ENCODE assay signal across 1 cellular context in the genomic region with DNA sequence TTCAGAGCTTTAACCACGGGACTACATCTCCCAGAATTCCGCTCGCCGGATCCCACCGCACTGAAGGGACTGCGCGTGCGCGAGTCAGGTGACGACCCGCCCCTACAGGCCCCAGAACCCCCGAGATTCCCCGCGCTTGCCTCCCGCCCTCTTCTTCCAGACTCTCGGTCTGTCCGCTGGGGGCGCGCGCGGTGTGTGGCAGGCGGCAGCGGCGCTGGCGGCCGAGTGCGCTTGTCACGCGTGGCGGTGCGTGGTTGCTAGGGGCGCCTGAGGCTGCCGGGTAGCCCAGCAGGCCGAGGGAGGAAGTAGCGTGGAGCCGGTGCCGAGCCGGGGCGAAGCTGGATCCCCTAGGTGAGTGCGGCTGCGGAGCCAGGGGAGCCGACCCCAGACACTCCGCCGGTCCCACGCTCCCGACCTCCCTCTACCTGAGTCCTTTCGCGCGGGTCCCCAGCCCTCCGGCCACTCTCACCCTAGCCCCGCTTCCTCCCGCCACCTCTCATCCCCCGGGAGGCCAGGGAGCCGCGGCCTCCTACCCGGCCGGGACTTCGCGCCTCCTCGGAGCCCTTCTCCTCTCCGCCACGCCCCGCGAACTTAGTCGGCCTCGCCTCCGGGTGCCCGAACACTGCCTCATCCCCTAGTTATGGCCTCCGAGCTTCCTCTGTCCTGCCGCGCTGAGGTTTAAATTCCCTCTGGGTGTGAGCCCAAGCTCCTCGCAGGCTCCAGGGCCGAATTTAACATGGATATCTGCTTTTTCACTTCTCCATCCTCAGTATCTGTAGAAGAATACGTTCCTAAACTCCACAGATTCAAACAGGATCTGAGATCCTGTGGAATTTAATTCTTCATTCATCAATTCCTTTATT.
A peak's percentile ranks its signal among the peaks of the same experiment; 100 is the strongest.
TF ChIP-seq lines count a peak whose summit lies in the region.

A gene with protein sequence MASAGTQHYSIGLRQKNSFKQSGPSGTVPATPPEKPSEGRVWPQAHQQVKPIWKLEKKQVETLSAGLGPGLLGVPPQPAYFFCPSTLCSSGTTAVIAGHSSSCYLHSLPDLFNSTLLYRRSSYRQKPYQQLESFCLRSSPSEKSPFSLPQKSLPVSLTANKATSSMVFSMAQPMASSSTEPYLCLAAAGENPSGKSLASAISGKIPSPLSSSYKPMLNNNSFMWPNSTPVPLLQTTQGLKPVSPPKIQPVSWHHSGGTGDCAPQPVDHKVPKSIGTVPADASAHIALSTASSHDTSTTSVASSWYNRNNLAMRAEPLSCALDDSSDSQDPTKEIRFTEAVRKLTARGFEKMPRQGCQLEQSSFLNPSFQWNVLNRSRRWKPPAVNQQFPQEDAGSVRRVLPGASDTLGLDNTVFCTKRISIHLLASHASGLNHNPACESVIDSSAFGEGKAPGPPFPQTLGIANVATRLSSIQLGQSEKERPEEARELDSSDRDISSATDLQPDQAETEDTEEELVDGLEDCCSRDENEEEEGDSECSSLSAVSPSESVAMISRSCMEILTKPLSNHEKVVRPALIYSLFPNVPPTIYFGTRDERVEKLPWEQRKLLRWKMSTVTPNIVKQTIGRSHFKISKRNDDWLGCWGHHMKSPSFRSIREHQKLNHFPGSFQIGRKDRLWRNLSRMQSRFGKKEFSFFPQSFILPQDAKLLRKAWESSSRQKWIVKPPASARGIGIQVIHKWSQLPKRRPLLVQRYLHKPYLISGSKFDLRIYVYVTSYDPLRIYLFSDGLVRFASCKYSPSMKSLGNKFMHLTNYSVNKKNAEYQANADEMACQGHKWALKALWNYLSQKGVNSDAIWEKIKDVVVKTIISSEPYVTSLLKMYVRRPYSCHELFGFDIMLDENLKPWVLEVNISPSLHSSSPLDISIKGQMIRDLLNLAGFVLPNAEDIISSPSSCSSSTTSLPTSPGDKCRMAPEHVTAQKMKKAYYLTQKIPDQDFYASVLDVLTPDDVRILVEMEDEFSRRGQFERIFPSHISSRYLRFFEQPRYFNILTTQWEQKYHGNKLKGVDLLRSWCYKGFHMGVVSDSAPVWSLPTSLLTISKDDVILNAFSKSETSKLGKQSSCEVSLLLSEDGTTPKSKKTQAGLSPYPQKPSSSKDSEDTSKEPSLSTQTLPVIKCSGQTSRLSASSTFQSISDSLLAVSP (plus strand): TSS at position 149 of the 863 bp plus-strand sequence. CDS start 26,842 bp downstream, outside the sequence.

TF ChIP-seq in K562, 482 proteins besides CTCF, POLR2A, EP300 and RAD21 (continued from another document and continues in another):
- TF ChIP-seq, protein P1, sequence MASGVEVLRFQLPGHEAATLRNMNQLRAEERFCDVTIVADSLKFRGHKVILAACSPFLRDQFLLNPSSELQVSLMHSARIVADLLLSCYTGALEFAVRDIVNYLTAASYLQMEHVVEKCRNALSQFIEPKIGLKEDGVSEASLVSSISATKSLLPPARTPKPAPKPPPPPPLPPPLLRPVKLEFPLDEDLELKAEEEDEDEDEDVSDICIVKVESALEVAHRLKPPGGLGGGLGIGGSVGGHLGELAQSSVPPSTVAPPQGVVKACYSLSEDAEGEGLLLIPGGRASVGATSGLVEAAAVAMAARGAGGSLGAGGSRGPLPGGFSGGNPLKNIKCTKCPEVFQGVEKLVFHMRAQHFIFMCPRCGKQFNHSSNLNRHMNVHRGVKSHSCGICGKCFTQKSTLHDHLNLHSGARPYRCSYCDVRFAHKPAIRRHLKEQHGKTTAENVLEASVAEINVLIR (CRISPR knock-in tag; IDR thresholded peaks at IDR 0.05): no peak
- no peak for TF ChIP-seq FOXK2 (conservative IDR thresholded peaks at IDR 0.05 in 1 of 2, IDR thresholded peaks at IDR 0.05 in 1 of 2; ENCODE audit: low read depth in 2 of 2)
- TF ChIP-seq ZNF253 (CRISPR knock-in tag; conservative IDR thresholded peaks at IDR 0.05): no peak
- no peak for TF ChIP-seq ZNF764 (CRISPR knock-in tag; IDR thresholded peaks at IDR 0.05; ENCODE audit: low read depth)
- no peak for TF ChIP-seq HNRNPUL1 (IDR thresholded peaks at IDR 0.05; ENCODE audit: low read length)
- TF ChIP-seq SIN3A (IDR thresholded peaks at IDR 0.05; ENCODE audit: borderline replicate concordance in 2 of 2, control insufficient read depth in 1 of 2, low read depth in 2 of 2, low read length in 2 of 2): peak; percentile 46 to 85; a peak in 1 of 4 replicates
- TF ChIP-seq, protein P2, sequence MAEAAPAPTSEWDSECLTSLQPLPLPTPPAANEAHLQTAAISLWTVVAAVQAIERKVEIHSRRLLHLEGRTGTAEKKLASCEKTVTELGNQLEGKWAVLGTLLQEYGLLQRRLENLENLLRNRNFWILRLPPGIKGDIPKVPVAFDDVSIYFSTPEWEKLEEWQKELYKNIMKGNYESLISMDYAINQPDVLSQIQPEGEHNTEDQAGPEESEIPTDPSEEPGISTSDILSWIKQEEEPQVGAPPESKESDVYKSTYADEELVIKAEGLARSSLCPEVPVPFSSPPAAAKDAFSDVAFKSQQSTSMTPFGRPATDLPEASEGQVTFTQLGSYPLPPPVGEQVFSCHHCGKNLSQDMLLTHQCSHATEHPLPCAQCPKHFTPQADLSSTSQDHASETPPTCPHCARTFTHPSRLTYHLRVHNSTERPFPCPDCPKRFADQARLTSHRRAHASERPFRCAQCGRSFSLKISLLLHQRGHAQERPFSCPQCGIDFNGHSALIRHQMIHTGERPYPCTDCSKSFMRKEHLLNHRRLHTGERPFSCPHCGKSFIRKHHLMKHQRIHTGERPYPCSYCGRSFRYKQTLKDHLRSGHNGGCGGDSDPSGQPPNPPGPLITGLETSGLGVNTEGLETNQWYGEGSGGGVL (CRISPR knock-in tag; IDR thresholded peaks at IDR 0.05): no peak
- TF ChIP-seq, protein P3, sequence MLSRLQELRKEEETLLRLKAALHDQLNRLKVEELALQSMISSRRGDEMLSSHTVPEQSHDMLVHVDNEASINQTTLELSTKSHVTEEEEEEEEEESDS (CRISPR knock-in tag; IDR thresholded peaks at IDR 0.05): no peak
- TF ChIP-seq, protein P4, sequence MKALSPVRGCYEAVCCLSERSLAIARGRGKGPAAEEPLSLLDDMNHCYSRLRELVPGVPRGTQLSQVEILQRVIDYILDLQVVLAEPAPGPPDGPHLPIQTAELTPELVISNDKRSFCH (CRISPR knock-in tag; IDR thresholded peaks at IDR 0.05): no peak
- TF ChIP-seq, protein P4 (tag; IDR thresholded peaks at IDR 0.05): no peak
- TF ChIP-seq, protein P5, sequence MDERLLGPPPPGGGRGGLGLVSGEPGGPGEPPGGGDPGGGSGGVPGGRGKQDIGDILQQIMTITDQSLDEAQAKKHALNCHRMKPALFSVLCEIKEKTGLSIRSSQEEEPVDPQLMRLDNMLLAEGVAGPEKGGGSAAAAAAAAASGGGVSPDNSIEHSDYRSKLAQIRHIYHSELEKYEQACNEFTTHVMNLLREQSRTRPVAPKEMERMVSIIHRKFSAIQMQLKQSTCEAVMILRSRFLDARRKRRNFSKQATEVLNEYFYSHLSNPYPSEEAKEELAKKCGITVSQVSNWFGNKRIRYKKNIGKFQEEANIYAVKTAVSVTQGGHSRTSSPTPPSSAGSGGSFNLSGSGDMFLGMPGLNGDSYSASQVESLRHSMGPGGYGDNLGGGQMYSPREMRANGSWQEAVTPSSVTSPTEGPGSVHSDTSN (CRISPR knock-in tag; IDR thresholded peaks at IDR 0.05; ENCODE audit: low read depth): no peak
- TF ChIP-seq, protein P5 (tag; conservative IDR thresholded peaks at IDR 0.05; ENCODE audit: low read depth): no peak
- no peak for TF ChIP-seq SLC30A9 (CRISPR knock-in tag; IDR thresholded peaks at IDR 0.05)
- TF ChIP-seq, protein P6, sequence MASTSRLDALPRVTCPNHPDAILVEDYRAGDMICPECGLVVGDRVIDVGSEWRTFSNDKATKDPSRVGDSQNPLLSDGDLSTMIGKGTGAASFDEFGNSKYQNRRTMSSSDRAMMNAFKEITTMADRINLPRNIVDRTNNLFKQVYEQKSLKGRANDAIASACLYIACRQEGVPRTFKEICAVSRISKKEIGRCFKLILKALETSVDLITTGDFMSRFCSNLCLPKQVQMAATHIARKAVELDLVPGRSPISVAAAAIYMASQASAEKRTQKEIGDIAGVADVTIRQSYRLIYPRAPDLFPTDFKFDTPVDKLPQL (IDR thresholded peaks at IDR 0.05; ENCODE audit: extremely low read depth, insufficient read length): no peak
- TF ChIP-seq BRF1 (IDR thresholded peaks at IDR 0.05; ENCODE audit: borderline replicate concordance, extremely low read depth, insufficient read length): no peak
- no peak for TF ChIP-seq RNF2 (IDR thresholded peaks at IDR 0.05)
- no peak for TF ChIP-seq SIN3B (IDR thresholded peaks at IDR 0.05; ENCODE audit: low read depth)
- TF ChIP-seq, protein P7, sequence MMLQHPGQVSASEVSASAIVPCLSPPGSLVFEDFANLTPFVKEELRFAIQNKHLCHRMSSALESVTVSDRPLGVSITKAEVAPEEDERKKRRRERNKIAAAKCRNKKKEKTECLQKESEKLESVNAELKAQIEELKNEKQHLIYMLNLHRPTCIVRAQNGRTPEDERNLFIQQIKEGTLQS (IDR thresholded peaks at IDR 0.05): no peak
- TF ChIP-seq, protein P7 (CRISPR knock-in tag; conservative IDR thresholded peaks at IDR 0.05): no peak
- TF ChIP-seq CC2D1A (IDR thresholded peaks at IDR 0.05): no peak
- TF ChIP-seq LARP7 (IDR thresholded peaks at IDR 0.05): no peak
- TF ChIP-seq ARHGAP35 (IDR thresholded peaks at IDR 0.05; ENCODE audit: partially characterized antibody): no peak
- TF ChIP-seq, protein P8, sequence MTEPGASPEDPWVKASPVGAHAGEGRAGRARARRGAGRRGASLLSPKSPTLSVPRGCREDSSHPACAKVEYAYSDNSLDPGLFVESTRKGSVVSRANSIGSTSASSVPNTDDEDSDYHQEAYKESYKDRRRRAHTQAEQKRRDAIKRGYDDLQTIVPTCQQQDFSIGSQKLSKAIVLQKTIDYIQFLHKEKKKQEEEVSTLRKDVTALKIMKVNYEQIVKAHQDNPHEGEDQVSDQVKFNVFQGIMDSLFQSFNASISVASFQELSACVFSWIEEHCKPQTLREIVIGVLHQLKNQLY (CRISPR knock-in tag; conservative IDR thresholded peaks at IDR 0.05): no peak
- no peak for TF ChIP-seq CEBPB (tag; IDR thresholded peaks at IDR 0.05)
- no peak for TF ChIP-seq ZNF217 (CRISPR knock-in tag; IDR thresholded peaks at IDR 0.05)
- no peak for TF ChIP-seq ZNF766 (CRISPR knock-in tag; conservative IDR thresholded peaks at IDR 0.05)
- TF ChIP-seq, protein P9, sequence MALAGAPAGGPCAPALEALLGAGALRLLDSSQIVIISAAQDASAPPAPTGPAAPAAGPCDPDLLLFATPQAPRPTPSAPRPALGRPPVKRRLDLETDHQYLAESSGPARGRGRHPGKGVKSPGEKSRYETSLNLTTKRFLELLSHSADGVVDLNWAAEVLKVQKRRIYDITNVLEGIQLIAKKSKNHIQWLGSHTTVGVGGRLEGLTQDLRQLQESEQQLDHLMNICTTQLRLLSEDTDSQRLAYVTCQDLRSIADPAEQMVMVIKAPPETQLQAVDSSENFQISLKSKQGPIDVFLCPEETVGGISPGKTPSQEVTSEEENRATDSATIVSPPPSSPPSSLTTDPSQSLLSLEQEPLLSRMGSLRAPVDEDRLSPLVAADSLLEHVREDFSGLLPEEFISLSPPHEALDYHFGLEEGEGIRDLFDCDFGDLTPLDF (CRISPR knock-in tag; IDR thresholded peaks at IDR 0.05): peak; percentile 41; the same call in 1 of the 2 replicates
- peak; percentile 70 for TF ChIP-seq KDM5B (IDR thresholded peaks at IDR 0.05; ENCODE audit: insufficient replicate concordance, low read depth, low read length)
- no peak for TF ChIP-seq ZNF444 (CRISPR knock-in tag; IDR thresholded peaks at IDR 0.05)
- TF ChIP-seq HOXB6 (CRISPR knock-in tag; IDR thresholded peaks at IDR 0.05; ENCODE audit: borderline replicate concordance): no peak
- TF ChIP-seq, protein P10, sequence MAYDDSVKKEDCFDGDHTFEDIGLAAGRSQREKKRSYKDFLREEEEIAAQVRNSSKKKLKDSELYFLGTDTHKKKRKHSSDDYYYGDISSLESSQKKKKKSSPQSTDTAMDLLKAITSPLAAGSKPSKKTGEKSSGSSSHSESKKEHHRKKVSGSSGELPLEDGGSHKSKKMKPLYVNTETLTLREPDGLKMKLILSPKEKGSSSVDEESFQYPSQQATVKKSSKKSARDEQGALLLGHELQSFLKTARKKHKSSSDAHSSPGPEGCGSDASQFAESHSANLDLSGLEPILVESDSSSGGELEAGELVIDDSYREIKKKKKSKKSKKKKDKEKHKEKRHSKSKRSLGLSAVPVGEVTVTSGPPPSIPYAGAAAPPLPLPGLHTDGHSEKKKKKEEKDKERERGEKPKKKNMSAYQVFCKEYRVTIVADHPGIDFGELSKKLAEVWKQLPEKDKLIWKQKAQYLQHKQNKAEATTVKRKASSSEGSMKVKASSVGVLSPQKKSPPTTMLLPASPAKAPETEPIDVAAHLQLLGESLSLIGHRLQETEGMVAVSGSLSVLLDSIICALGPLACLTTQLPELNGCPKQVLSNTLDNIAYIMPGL (CRISPR knock-in tag; IDR thresholded peaks at IDR 0.05): no peak
- no peak for TF ChIP-seq ZNF316 (IDR thresholded peaks at IDR 0.05)
- TF ChIP-seq, protein P11, sequence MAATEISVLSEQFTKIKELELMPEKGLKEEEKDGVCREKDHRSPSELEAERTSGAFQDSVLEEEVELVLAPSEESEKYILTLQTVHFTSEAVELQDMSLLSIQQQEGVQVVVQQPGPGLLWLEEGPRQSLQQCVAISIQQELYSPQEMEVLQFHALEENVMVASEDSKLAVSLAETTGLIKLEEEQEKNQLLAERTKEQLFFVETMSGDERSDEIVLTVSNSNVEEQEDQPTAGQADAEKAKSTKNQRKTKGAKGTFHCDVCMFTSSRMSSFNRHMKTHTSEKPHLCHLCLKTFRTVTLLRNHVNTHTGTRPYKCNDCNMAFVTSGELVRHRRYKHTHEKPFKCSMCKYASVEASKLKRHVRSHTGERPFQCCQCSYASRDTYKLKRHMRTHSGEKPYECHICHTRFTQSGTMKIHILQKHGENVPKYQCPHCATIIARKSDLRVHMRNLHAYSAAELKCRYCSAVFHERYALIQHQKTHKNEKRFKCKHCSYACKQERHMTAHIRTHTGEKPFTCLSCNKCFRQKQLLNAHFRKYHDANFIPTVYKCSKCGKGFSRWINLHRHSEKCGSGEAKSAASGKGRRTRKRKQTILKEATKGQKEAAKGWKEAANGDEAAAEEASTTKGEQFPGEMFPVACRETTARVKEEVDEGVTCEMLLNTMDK (IDR thresholded peaks at IDR 0.05; ENCODE audit: borderline replicate concordance, insufficient read depth, low read depth, low read length, poor library complexity, severe bottlenecking): peak; percentile 92
- TF ChIP-seq POLR2H (tag; IDR thresholded peaks at IDR 0.05; ENCODE audit: low read depth): no peak
